Comparison of ENCODE assay signal across 1 cellular context in genomic region chr1:32764826-32765545, GRCh38.
TF ChIP-seq lines count a peak whose summit lies in the region.

No MANE protein-coding gene starts in this region.

TF ChIP-seq in A549, 52 proteins besides CTCF, POLR2A, EP300 and RAD21 (continued from another document):
- TF ChIP-seq POLR2AphosphoS2 (conservative IDR thresholded peaks at IDR 0.05; ENCODE audit: low read length) = no peak
- TF ChIP-seq ZC3H11A (IDR thresholded peaks at IDR 0.05) = no peak
- no peak for TF ChIP-seq BHLHE40 (IDR thresholded peaks at IDR 0.05; ENCODE audit: low read depth, low read length)
- TF ChIP-seq HDAC2 (IDR thresholded peaks at IDR 0.05) = no peak
- TF ChIP-seq HOXA7 (CRISPR knock-in tag; IDR thresholded peaks at IDR 0.05) = no peak
- TF ChIP-seq ZSCAN20 (CRISPR knock-in tag; IDR thresholded peaks at IDR 0.05) = no peak
- no peak for TF ChIP-seq KDM1A (IDR thresholded peaks at IDR 0.05; ENCODE audit: low read depth)
TF ChIP-seq in A549: peak in this region for 0.
